ENCODE assay signal across 30 cellular contexts in the genomic region with DNA sequence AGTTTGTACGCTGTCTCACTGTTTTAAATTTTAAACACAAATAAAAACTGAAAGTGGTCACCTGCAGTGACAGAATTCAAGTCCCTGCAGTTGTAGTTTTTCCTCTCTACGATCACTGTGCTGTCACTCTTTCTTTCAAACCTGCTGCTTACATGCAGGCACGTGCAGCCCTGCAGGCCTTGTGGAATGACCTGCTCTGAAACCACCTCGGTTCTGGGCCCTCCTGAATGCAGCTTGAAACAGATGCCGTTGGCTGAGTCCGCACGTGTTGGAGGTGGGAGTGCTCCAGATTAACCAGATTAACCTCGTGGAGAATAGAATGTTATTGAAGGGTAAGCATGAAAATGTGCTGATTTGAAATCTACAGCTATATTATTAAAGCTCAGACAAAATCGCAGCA.
"Had no signal": no experiment of that assay in that cellular context is flagged by ENCODE, and none has a peak within 500 bp of the region (broad histone marks: within the 10 kb centered on the region; RNA-seq: fewer than 3 reads in every experiment).

No MANE protein-coding gene starts in this region.

- H3K27ac Mint-ChIP-seq: activated B cell treated with CpG ODN at 0.5 μM for 24 hours; activated CD8-positive, alpha-beta T cell treated with anti-CD3 and anti-CD28 coated beads for 36 hours; activated naive CD4-positive, alpha-beta T cell treated with anti-CD3 and anti-CD28 coated beads, Interleukin-2, amount 50 U/mL, for 72 hours; activated naive CD8-positive, alpha-beta T cell treated with anti-CD3 and anti-CD28 coated beads, Interleukin-2, amount 50 U/mL, for 24 hours; activated T-helper 17 cell treated with anti-CD3 and anti-CD28 coated beads, Interleukin-2, amount 50 U/mL, for 72 hours had no signal

- ATAC-seq: activated CD4-positive, CD25-positive, alpha-beta regulatory T cell treated with anti-CD3 and anti-CD28 coated beads, Interleukin-2, amount 50 U/mL, for 24 hours; activated CD8-positive, alpha-beta T cell treated with anti-CD3 and anti-CD28 coated beads for 36 hours; activated naive CD4-positive, alpha-beta T cell treated with anti-CD3 and anti-CD28 coated beads, Interleukin-2, amount 50 U/mL, for 72 hours; activated naive CD8-positive, alpha-beta T cell treated with anti-CD3 and anti-CD28 coated beads, Interleukin-2, amount 50 U/mL, for 24 hours; activated T-cell treated with anti-CD3 and anti-CD28 coated beads, Interleukin-2, amount 50 U/mL, for 4 hours; activated T-helper 17 cell treated with anti-CD3 and anti-CD28 coated beads, Interleukin-2, amount 50 U/mL, for 72 hours; body of pancreas; gastroesophageal sphincter had no signal

- H3K4me3 ChIP-seq: adrenal gland, body of pancreas, breast epithelium, cardiac muscle cell, colonic mucosa, esophagus squamous epithelium, gastroesophageal sphincter had no signal

- H3K9me3 ChIP-seq: adrenal gland, body of pancreas, breast epithelium, colonic mucosa, esophagus squamous epithelium, gastroesophageal sphincter had no signal

- H3K4me1 ChIP-seq: breast epithelium, colonic mucosa had no signal

- DNase-seq: activated B cell treated with CpG ODN at 0.5 μM for 24 hours; activated CD4-positive, alpha-beta T cell treated with anti-CD3 and anti-CD28 coated beads for 48 hours; activated CD4-positive, alpha-beta T cell treated with anti-CD3 and anti-CD28 coated beads, Interleukin-2, amount 50 U/mL, for 1 hour; activated CD4-positive, alpha-beta T cell treated with anti-CD3 and anti-CD28 coated beads, Interleukin-2, amount 50 U/mL, for 48 hours; activated CD8-positive, alpha-beta memory T cell treated with anti-CD3 and anti-CD28 coated beads for 24 hours; activated CD8-positive, alpha-beta T cell treated with anti-CD3 and anti-CD28 coated beads for 36 hours; activated effector memory CD4-positive, alpha-beta T cell treated with Interleukin-2 at 50 U/mL for 16 hours; activated gamma-delta T cell treated with Interleukin-2 at 50 U/mL for 16 hours; activated naive CD4-positive, alpha-beta T cell treated with Interleukin-2 at 50 U/mL for 16 hours; activated naive CD8-positive, alpha-beta T cell treated with anti-CD3 and anti-CD28 coated beads, Interleukin-2, amount 50 U/mL, for 24 hours; activated T-cell treated with anti-CD3 and anti-CD28 coated beads, Interleukin-2, amount 50 U/mL, for 4 hours; adrenal gland; amygdala; aorta; body of pancreas; central memory CD4-positive, alpha-beta T cell; cerebellar nuclear complex; colonic mucosa; effector CD8-positive, alpha-beta T cell; esophagus squamous epithelium; foreskin melanocyte; head of caudate nucleus; T-helper 2 cell had no signal

- H3K36me3 ChIP-seq: adrenal gland, breast epithelium, cardiac muscle cell, colonic mucosa, esophagus squamous epithelium, gastroesophageal sphincter had no signal

- H3K9me3 Mint-ChIP-seq: activated B cell treated with CpG ODN at 0.5 μM for 24 hours; activated CD8-positive, alpha-beta T cell treated with anti-CD3 and anti-CD28 coated beads for 36 hours; activated naive CD4-positive, alpha-beta T cell treated with anti-CD3 and anti-CD28 coated beads, Interleukin-2, amount 50 U/mL, for 72 hours; activated naive CD8-positive, alpha-beta T cell treated with anti-CD3 and anti-CD28 coated beads, Interleukin-2, amount 50 U/mL, for 24 hours; activated T-cell treated with anti-CD3 and anti-CD28 coated beads, Interleukin-2, amount 50 U/mL, for 4 hours; activated T-helper 17 cell treated with anti-CD3 and anti-CD28 coated beads, Interleukin-2, amount 50 U/mL, for 72 hours had no signal

- H3K36me3 Mint-ChIP-seq: activated naive CD4-positive, alpha-beta T cell treated with anti-CD3 and anti-CD28 coated beads, Interleukin-2, amount 50 U/mL, for 72 hours had no signal

- H3K27me3 ChIP-seq: adrenal gland, body of pancreas, colonic mucosa had no signal

- H3K27ac ChIP-seq: adrenal gland, body of pancreas, breast epithelium, cardiac muscle cell, colonic mucosa, epithelial cell of prostate, esophagus squamous epithelium, gastroesophageal sphincter had no signal

- H3K4me3 Mint-ChIP-seq: activated B cell treated with CpG ODN at 0.5 μM for 24 hours; activated CD8-positive, alpha-beta T cell treated with anti-CD3 and anti-CD28 coated beads for 36 hours; activated naive CD8-positive, alpha-beta T cell treated with anti-CD3 and anti-CD28 coated beads, Interleukin-2, amount 50 U/mL, for 24 hours; activated T-cell treated with anti-CD3 and anti-CD28 coated beads, Interleukin-2, amount 50 U/mL, for 4 hours; activated T-helper 17 cell treated with anti-CD3 and anti-CD28 coated beads, Interleukin-2, amount 50 U/mL, for 72 hours had no signal
